ENCODE assay signal across 12 cellular contexts in genomic region chr6:27161603-27161945, GRCh38.
DNase-seq lines count a peak whose midpoint lies in the region; ATAC-seq and TF ChIP-seq lines count a peak whose summit lies in the region.
"Had no signal": no experiment of that assay in that cellular context is flagged by ENCODE, and none has a peak within 500 bp of the region (broad histone marks: within the 10 kb centered on the region; RNA-seq: fewer than 3 reads in every experiment).

No MANE protein-coding gene starts in this region.

- H3K9ac ChIP-seq in GM23248 (no peak overlapping the region), SU-DHL-6 (ENCODE audit: low read length) (no peak overlapping the region)

- TF ChIP-seq CTCF in SU-DHL-6 (IDR thresholded peaks at IDR 0.05; ENCODE audit: insufficient read depth, low read length, poor library complexity, severe bottlenecking), result no peak
- TF ChIP-seq CTCF in GM20000 (IDR thresholded peaks at IDR 0.05; ENCODE audit: extremely low read depth, missing control alignments), result no peak

- H3K27me3 Mint-ChIP-seq in T-helper 1 cell treated with Interleukin-12 subunit alpha and Interleukin-12 subunit beta and Interleukin-4 antibody, amounts not matched to agents 30 μg/mL and 1 μg/mL, for 36 hours (ENCODE audit: low read depth), result peaks cover 3% of the 10 kb centered on the region
- H3K27me3 Mint-ChIP-seq in naive thymus-derived CD4-positive, alpha-beta T cell, result peaks cover 0 to 14% (median 0%) of the 10 kb centered on the region in 5 donors

- no peaks in the 10 kb centered on the region for H3K79me2 ChIP-seq in GM23248 (ENCODE audit: insufficient read depth)
- H3K79me2 ChIP-seq in SU-DHL-6 (ENCODE audit: insufficient read depth, low read length), result no peaks in the 10 kb centered on the region

- H3K9me3 ChIP-seq in GM23248 (ENCODE audit: low read depth) (no peaks in the 10 kb centered on the region), SU-DHL-6 (ENCODE audit: insufficient read depth, low read length) (no peaks in the 10 kb centered on the region)
- no peaks in the 10 kb centered on the region for H3K9me3 ChIP-seq in naive thymus-derived CD4-positive, alpha-beta T cell (ENCODE audit: control insufficient read depth in 2 of 3, low read length in 3 of 3)
- H3K9me3 ChIP-seq: left ventricle myocardium inferior had no signal

- in situ Hi-C loops in GM23248 (cut with MboI), result no loop called here

- H3K4me1 Mint-ChIP-seq in T-helper 1 cell treated with Interleukin-12 subunit alpha and Interleukin-12 subunit beta and Interleukin-4 antibody, amounts not matched to agents 30 μg/mL and 1 μg/mL, for 36 hours (ENCODE audit: low read depth), result peaks cover 26% of the 10 kb centered on the region
- peaks cover 16 to 27% (median 22%) of the 10 kb centered on the region in 7 donors for H3K4me1 Mint-ChIP-seq in naive thymus-derived CD4-positive, alpha-beta T cell

- peaks cover 24% of the 10 kb centered on the region for H3F3A ChIP-seq in GM23248 (ENCODE audit: insufficient read depth)
- no peaks in the 10 kb centered on the region for H3F3A ChIP-seq in SU-DHL-6 (ENCODE audit: insufficient read depth)

- POLR2A ChIA-PET in naive thymus-derived CD4-positive, alpha-beta T cell (lab: Charles Lee), result interaction anchor here (1.1 to 23.3 kb wide), 5 partner anchors 15 to 733 kb away, joined by 4 to 795 read pairs (median 6); a partner anchor contains a TSS

- H2AFZ ChIP-seq in GM23248 (0 out of 2 replicates have a peak overlapping the region, but pooled peaks have one; percentile 1), SU-DHL-6 (ENCODE audit: low read depth, low read length, severe bottlenecking) (peak overlapping the region; percentile 13)

- 45% methylated on average over 4 of the region's 4 CpGs for WGBS in GM23248 (ENCODE audit: low coverage in 1 of 2, low lambda C conversion rate in 2 of 2, missing lambda C conversion rate in 2 of 2), 2 experiments

- no peaks in the 10 kb centered on the region for H3K9me3 Mint-ChIP-seq in T-helper 1 cell treated with Interleukin-12 subunit alpha and Interleukin-12 subunit beta and Interleukin-4 antibody, amounts not matched to agents 30 μg/mL and 1 μg/mL, for 36 hours
- H3K9me3 Mint-ChIP-seq in naive thymus-derived CD4-positive, alpha-beta T cell, result peaks cover 0 to 8% (median 0%) of the 10 kb centered on the region in 11 donors
- H3K9me3 Mint-ChIP-seq: nephron had no signal

- H3K4me3 ChIP-seq in GM23248, result no peak overlapping the region
- H3K4me3 ChIP-seq in SU-DHL-6 (ENCODE audit: insufficient read depth, low read length, poor library complexity, severe bottlenecking), result no peak overlapping the region
- H3K4me3 ChIP-seq in naive thymus-derived CD4-positive, alpha-beta T cell (ENCODE audit: low read length), result no peak overlapping the region
- H3K4me3 ChIP-seq: left ventricle myocardium inferior had no signal

- no peak overlapping the region for H3K4me3 Mint-ChIP-seq in T-helper 1 cell treated with Interleukin-12 subunit alpha and Interleukin-12 subunit beta and Interleukin-4 antibody, amounts not matched to agents 30 μg/mL and 1 μg/mL, for 36 hours
- H3K4me3 Mint-ChIP-seq in naive thymus-derived CD4-positive, alpha-beta T cell, result peak overlapping the region in 3 of 10 donors; percentile 1 to 14 (median 4)
- H3K4me3 Mint-ChIP-seq: nephron had no signal

- H3K4me2 ChIP-seq in GM23248 (ENCODE audit: unreplicated experiment), result no peak overlapping the region
- H3K4me2 ChIP-seq in SU-DHL-6 (ENCODE audit: low read depth, low read length, poor library complexity, severe bottlenecking), result no peak overlapping the region

- H3K9me2 ChIP-seq in GM23248 (ENCODE audit: insufficient read depth), result no peaks in the 10 kb centered on the region
- H3K9me2 ChIP-seq in SU-DHL-6 (replicated peaks; ENCODE audit: insufficient read depth, low read length), result no peaks in the 10 kb centered on the region

- 0 out of 2 replicates have a peak, but pooled peaks cover 2% of the 10 kb centered on the region for H3K4me1 ChIP-seq in GM23248 (ENCODE audit: insufficient read depth)
- H3K4me1 ChIP-seq in naive thymus-derived CD4-positive, alpha-beta T cell (ENCODE audit: control insufficient read depth in 2 of 2, insufficient read depth in 2 of 2, low read length in 2 of 2), result peaks cover 0 to 6% of the 10 kb centered on the region in 2 donors

- peak overlapping the region; percentile 37 for H3K27ac Mint-ChIP-seq in T-helper 1 cell treated with Interleukin-12 subunit alpha and Interleukin-12 subunit beta and Interleukin-4 antibody, amounts not matched to agents 30 μg/mL and 1 μg/mL, for 36 hours
- H3K27ac Mint-ChIP-seq in naive thymus-derived CD4-positive, alpha-beta T cell, result peak overlapping the region in 6 of 9 donors; percentile 3 to 81 (median 41)
- H3K27ac Mint-ChIP-seq: nephron had no signal

- DNase-seq in T-helper 1 cell (no peak), GM23248 (no peak), HK-2 (ENCODE audit: unreplicated experiment) (no peak), GM20000 (ENCODE audit: low spot score) (no peak)
- DNase-seq in naive thymus-derived CD4-positive, alpha-beta T cell, result no peak
- DNase-seq: cortex of kidney, left ventricle myocardium inferior had no signal

- CTCF ChIA-PET in naive thymus-derived CD4-positive, alpha-beta T cell (lab: Charles Lee), result interaction anchor here (1.0 to 4.1 kb wide), 6 partner anchors 14 to 736 kb away, joined by 3 to 26 read pairs (median 5); a partner anchor contains a TSS

- no peaks in the 10 kb centered on the region for H3K27me3 ChIP-seq in GM23248 (replicated peaks; ENCODE audit: insufficient read depth)
- H3K27me3 ChIP-seq in SU-DHL-6 (ENCODE audit: low read length), result no peaks in the 10 kb centered on the region
- no peaks in the 10 kb centered on the region for H3K27me3 ChIP-seq in naive thymus-derived CD4-positive, alpha-beta T cell (ENCODE audit: control insufficient read depth in 2 of 2, insufficient read depth in 2 of 2, low read length in 2 of 2)

- intact Hi-C loops in naive thymus-derived CD4-positive, alpha-beta T cell (cut with micrococcal nuclease), result loop anchor here in 1 of 2 donors (5.0 to 10.0 kb wide), 2 partner anchors 341 to 443 kb away; no protein-coding TSS in a partner anchor

- H4K20me1 ChIP-seq in GM23248 (ENCODE audit: insufficient read depth) (no peaks in the 10 kb centered on the region), SU-DHL-6 (ENCODE audit: low read depth, low read length) (no peaks in the 10 kb centered on the region)

- no peak for ATAC-seq in naive thymus-derived CD4-positive, alpha-beta T cell
- no peak for ATAC-seq in HG03439 (IDR thresholded peaks at IDR 0.05; ENCODE audit: unreplicated experiment)

- H3K27ac ChIP-seq in GM23248 (no peak overlapping the region), SU-DHL-6 (ENCODE audit: low read depth, low read length) (no peak overlapping the region)
- no peak overlapping the region for H3K27ac ChIP-seq in naive thymus-derived CD4-positive, alpha-beta T cell (ENCODE audit: low read depth, low read length)
- H3K27ac ChIP-seq: 22Rv1, left ventricle myocardium inferior had no signal

- no peaks in the 10 kb centered on the region for H3K36me3 Mint-ChIP-seq in T-helper 1 cell treated with Interleukin-12 subunit alpha and Interleukin-12 subunit beta and Interleukin-4 antibody, amounts not matched to agents 30 μg/mL and 1 μg/mL, for 36 hours (ENCODE audit: low read depth)
- peaks cover 0 to 3% (median 0%) of the 10 kb centered on the region in 5 donors for H3K36me3 Mint-ChIP-seq in naive thymus-derived CD4-positive, alpha-beta T cell

- H3K36me3 ChIP-seq in GM23248 (ENCODE audit: low read depth), result no peaks in the 10 kb centered on the region
- H3K36me3 ChIP-seq in SU-DHL-6 (ENCODE audit: low read length), result no peaks in the 10 kb centered on the region
- no peaks in the 10 kb centered on the region for H3K36me3 ChIP-seq in naive thymus-derived CD4-positive, alpha-beta T cell (ENCODE audit: control insufficient read depth in 2 of 3, insufficient read depth in 3 of 3, low read length in 3 of 3)
- H3K36me3 ChIP-seq: left ventricle myocardium inferior had no signal
